ENCODE assay signal across 1 cellular context in genomic region chr17:30827082-30827481, GRCh38.
TF ChIP-seq lines count a peak whose summit lies in the region.

No MANE protein-coding gene starts in this region.

TF ChIP-seq in K562, 482 proteins besides CTCF, POLR2A, EP300 and RAD21:
- TF ChIP-seq MLLT1 (IDR thresholded peaks at IDR 0.05), result no peak
- TF ChIP-seq ETV1 (tag; conservative IDR thresholded peaks at IDR 0.05; ENCODE audit: low read depth), result no peak
- no peak for TF ChIP-seq SETDB1 (IDR thresholded peaks at IDR 0.05; ENCODE audit: low read length)
- TF ChIP-seq DMBX1 (CRISPR knock-in tag; IDR thresholded peaks at IDR 0.05; ENCODE audit: borderline replicate concordance), result no peak
- no peak for TF ChIP-seq TEAD2 (tag; IDR thresholded peaks at IDR 0.05)
- no peak for TF ChIP-seq ZNF511 (CRISPR knock-in tag; IDR thresholded peaks at IDR 0.05)
- no peak for TF ChIP-seq XRCC3 (IDR thresholded peaks at IDR 0.05)
- no peak for TF ChIP-seq CC2D1A (IDR thresholded peaks at IDR 0.05)
- TF ChIP-seq RCOR1 (IDR thresholded peaks at IDR 0.05; ENCODE audit: borderline replicate concordance in 1 of 2, low read depth in 2 of 2, low read length in 2 of 2), result no peak
- TF ChIP-seq SREBF2 (CRISPR knock-in tag; IDR thresholded peaks at IDR 0.05), result no peak
- no peak for TF ChIP-seq CBX1 (IDR thresholded peaks at IDR 0.05; ENCODE audit: low read depth)
- no peak for TF ChIP-seq RUNX1 (IDR thresholded peaks at IDR 0.05; ENCODE audit: low read depth)
- no peak for TF ChIP-seq FOXJ3 (CRISPR knock-in tag; IDR thresholded peaks at IDR 0.05)
